Comparison of ENCODE assay signal across 19 cellular contexts in the genomic region with DNA sequence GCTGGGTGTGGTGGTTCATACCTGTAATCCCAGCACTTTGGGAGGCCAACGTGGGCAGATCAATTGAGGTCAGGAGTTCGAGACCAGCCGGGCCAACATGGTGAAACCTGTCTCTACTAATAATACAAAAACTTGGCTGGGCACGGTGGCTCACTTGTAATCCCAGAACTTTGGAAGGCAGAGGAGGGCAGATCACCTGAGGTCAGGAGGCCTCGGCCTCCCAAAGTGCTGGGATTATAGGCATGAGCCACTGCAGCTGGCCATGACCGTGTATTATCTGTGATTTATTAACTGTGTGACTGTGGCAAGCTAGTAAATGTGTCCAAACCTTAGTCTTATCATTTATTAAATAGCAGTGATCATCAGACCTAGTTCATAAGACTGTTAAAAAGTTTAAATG. TPM values are rescaled to one million over a fixed set of nuclear protein-coding genes. Genes with fewer than 3 reads are reported as not detected.
DNase-seq lines count a peak whose midpoint lies in the region; ATAC-seq and TF ChIP-seq lines count a peak whose summit lies in the region.
"Had no signal": no experiment of that assay in that cellular context is flagged by ENCODE, and none has a peak within 500 bp of the region (broad histone marks: within the 10 kb centered on the region; RNA-seq: fewer than 3 reads in every experiment).

No MANE protein-coding gene starts in this region.

- no peak for ATAC-seq in natural killer cell treated with Interleukin-12 subunit alpha and Interleukin-12 subunit beta and Interleukin-15 and Interleukin-18, amount 100 ng/mL, for 72 hours
- ATAC-seq in natural killer cell (no peak), right lobe of liver (peak; percentile 89 to 94 (median 91)), GM21390 (IDR thresholded peaks at IDR 0.05; ENCODE audit: unreplicated experiment) (no peak)
- ATAC-seq: A549, GM23338, HCT116 had no signal

- no peak overlapping the region for H3K4me3 ChIP-seq in right lobe of liver
- H3K4me3 ChIP-seq: A549, GM23338 had no signal

- peak; percentile 23 for DNase-seq in natural killer cell treated with Interleukin-12 subunit alpha and Interleukin-12 subunit beta and Interleukin-15 and Interleukin-18, amount 100 ng/mL, for 72 hours (ENCODE audit: low spot score)
- DNase-seq in natural killer cell = no peak
- DNase-seq in endothelial cell (ENCODE audit: low spot score) = no peak
- DNase-seq in right lobe of liver = peak; percentile 66 to 90 (median 85)
- no peak for DNase-seq in SIG-M5 (lab: John Stamatoyannopoulos, UW)
- no peak for DNase-seq in ACHN
- DNase-seq: 8988T; C1 segment of cervical spinal cord; Calu3; CD4-positive, alpha-beta memory T cell; COR-L47; DMS53; DMS79 treated with DMSO at 0.1 percent for 48 hours; GF-D8; H9 had no signal

- in situ Hi-C loops in ACHN (cut with HindIII; ENCODE audit: low pct_ligation_motif_present, low pct_unique_long_range_greater_than_20kb, low sequenced_read_pairs) = no loop called here

- H3K36me3 Mint-ChIP-seq in natural killer cell treated with Interleukin-12 subunit alpha and Interleukin-12 subunit beta and Interleukin-15 and Interleukin-18, amount 100 ng/mL, for 72 hours = no peaks in the 10 kb centered on the region
- H3K36me3 Mint-ChIP-seq in natural killer cell = no peaks in the 10 kb centered on the region
- H3K36me3 Mint-ChIP-seq in endothelial cell (ENCODE audit: low read depth, unreplicated experiment) = no peaks in the 10 kb centered on the region
- H3K36me3 Mint-ChIP-seq: CD4-positive, alpha-beta memory T cell had no signal

- H3K27me3 ChIP-seq in right lobe of liver = no peaks in the 10 kb centered on the region

- WGBS in right lobe of liver (ENCODE audit: insufficient coverage, low coverage, low lambda C conversion rate, missing lambda C conversion rate) = 32% methylated on average over 3 of the region's 6 CpGs

- peak overlapping the region; percentile 33 to 75 (median 60) for H3K27ac ChIP-seq in right lobe of liver
- H3K27ac ChIP-seq: A549 had no signal

- no peak for TF ChIP-seq POLR2A in right lobe of liver (IDR thresholded peaks at IDR 0.05)

- no peaks in the 10 kb centered on the region for H3K9me3 Mint-ChIP-seq in natural killer cell treated with Interleukin-12 subunit alpha and Interleukin-12 subunit beta and Interleukin-15 and Interleukin-18, amount 100 ng/mL, for 72 hours
- H3K9me3 Mint-ChIP-seq in natural killer cell (no peaks in the 10 kb centered on the region), endothelial cell (ENCODE audit: unreplicated experiment) (no peaks in the 10 kb centered on the region)
- H3K9me3 Mint-ChIP-seq: CD4-positive, alpha-beta memory T cell; GM23338; H9 had no signal

- H3K27ac Mint-ChIP-seq in natural killer cell treated with Interleukin-12 subunit alpha and Interleukin-12 subunit beta and Interleukin-15 and Interleukin-18, amount 100 ng/mL, for 72 hours = no peak overlapping the region
- no peak overlapping the region for H3K27ac Mint-ChIP-seq in natural killer cell
- H3K27ac Mint-ChIP-seq in endothelial cell (ENCODE audit: unreplicated experiment) = peak overlapping the region; percentile 57
- H3K27ac Mint-ChIP-seq: CD4-positive, alpha-beta memory T cell; GM23338 had no signal

- no peak for TF ChIP-seq CTCF in natural killer cell (IDR thresholded peaks at IDR 0.05)
- no peak for TF ChIP-seq CTCF in endothelial cell (IDR thresholded peaks at IDR 0.05; ENCODE audit: unreplicated experiment)
- no peak for TF ChIP-seq CTCF in right lobe of liver (IDR thresholded peaks at IDR 0.05)

- no peak overlapping the region for H3K4me3 Mint-ChIP-seq in natural killer cell treated with Interleukin-12 subunit alpha and Interleukin-12 subunit beta and Interleukin-15 and Interleukin-18, amount 100 ng/mL, for 72 hours
- no peak overlapping the region for H3K4me3 Mint-ChIP-seq in natural killer cell
- no peak overlapping the region for H3K4me3 Mint-ChIP-seq in endothelial cell (ENCODE audit: unreplicated experiment)
- H3K4me3 Mint-ChIP-seq: CD4-positive, alpha-beta memory T cell; GM23338 had no signal

- peaks cover 0 to 1% of the 10 kb centered on the region in 2 donors for H3K27me3 Mint-ChIP-seq in natural killer cell treated with Interleukin-12 subunit alpha and Interleukin-12 subunit beta and Interleukin-15 and Interleukin-18, amount 100 ng/mL, for 72 hours
- H3K27me3 Mint-ChIP-seq in natural killer cell (ENCODE audit: low read depth in 2 of 2) (peaks cover 0 to 7% of the 10 kb centered on the region in 2 donors), endothelial cell (ENCODE audit: unreplicated experiment) (peaks cover 4% of the 10 kb centered on the region)
- H3K27me3 Mint-ChIP-seq: CD4-positive, alpha-beta memory T cell had no signal

- H3K36me3 ChIP-seq in right lobe of liver = no peaks in the 10 kb centered on the region

- peaks cover 0 to 8% of the 10 kb centered on the region in 2 donors for H3K4me1 Mint-ChIP-seq in natural killer cell treated with Interleukin-12 subunit alpha and Interleukin-12 subunit beta and Interleukin-15 and Interleukin-18, amount 100 ng/mL, for 72 hours (ENCODE audit: low read depth in 2 of 2)
- H3K4me1 Mint-ChIP-seq in natural killer cell (no peaks in the 10 kb centered on the region), endothelial cell (ENCODE audit: unreplicated experiment) (no peaks in the 10 kb centered on the region)
- H3K4me1 Mint-ChIP-seq: CD4-positive, alpha-beta memory T cell; GM23338 had no signal

- H3K9me3 ChIP-seq in right lobe of liver = no peaks in the 10 kb centered on the region
- H3K9me3 ChIP-seq: A549 had no signal

- intact Hi-C loops in natural killer cell (cut with micrococcal nuclease) (no loop called here), right lobe of liver (cut with DNase I) (no loop called here)

- peaks cover 0 to 12% (median 0%) of the 10 kb centered on the region in 4 donors for H3K4me1 ChIP-seq in right lobe of liver
- H3K4me1 ChIP-seq: A549 had no signal

RNA-seq across cellular contexts. Expression of gene ITPK1, which starts 7.1 kb away (rescaled TPM):
- 10 to 100 TPM; 57.9 to 92.1 TPM for total RNA-seq in natural killer cell treated with Interleukin-12 subunit alpha and Interleukin-12 subunit beta and Interleukin-15 and Interleukin-18, amount 100 ng/mL, for 72 hours
- total RNA-seq in natural killer cell = 10 to 100 TPM; 73.2 to 74.8 (median 74.4) TPM
- total RNA-seq in endothelial cell (ENCODE audit: unreplicated experiment) = 39.2 TPM
- 10 to 100 TPM; 28.4 to 61.0 (median 40.0) TPM for total RNA-seq in right lobe of liver

Comparison
In these comparisons a context has a peak if more than half of its experiments do, and no peak if none do; other contexts are left out.
1. DNase-seq: peak in natural killer cell treated with Interleukin-12 subunit alpha and Interleukin-12 subunit beta and Interleukin-15 and Interleukin-18, amount 100 ng/mL, for 72 hours (single experiment) and right lobe of liver (3 of 3); none in natural killer cell (single experiment), endothelial cell (single experiment), SIG-M5 (single experiment) and ACHN (single experiment).
2. ATAC-seq: peak in right lobe of liver (4 of 4); none in natural killer cell treated with Interleukin-12 subunit alpha and Interleukin-12 subunit beta and Interleukin-15 and Interleukin-18, amount 100 ng/mL, for 72 hours (0 of 2), natural killer cell (0 of 3) and GM21390 (single experiment).